8 cellular contexts compared by ENCODE assay signal in the genomic region with DNA sequence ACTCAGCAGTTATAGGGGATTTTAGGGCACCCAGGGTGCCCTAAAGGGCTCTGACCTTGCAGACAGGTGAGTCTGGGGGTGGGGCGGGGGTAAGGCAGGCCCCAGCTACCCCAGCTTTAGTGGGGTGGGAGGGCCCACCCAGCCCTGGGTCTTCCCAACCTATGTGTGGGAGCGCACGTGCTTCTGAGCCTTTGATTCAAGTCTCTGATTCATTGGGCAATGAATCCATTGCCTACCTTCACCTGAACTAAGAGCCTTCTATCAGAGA. TPM values are rescaled to one million over a fixed set of nuclear protein-coding genes. Genes with fewer than 3 reads are reported as not detected.
DNase-seq lines count a peak whose midpoint lies in the region; ATAC-seq, FAIRE-seq and TF ChIP-seq lines count a peak whose summit lies in the region.

No MANE protein-coding gene starts in this region.

- ATAC-seq in GM18498 (IDR thresholded peaks at IDR 0.05; ENCODE audit: unreplicated experiment) (no peak), HG03378 (IDR thresholded peaks at IDR 0.05; ENCODE audit: unreplicated experiment) (no peak)

- no peak for TF ChIP-seq CTCF in HEK293 (tag by site-specific recombination; IDR thresholded peaks at IDR 0.05)

- peak overlapping the region; percentile 89 for H3K4me3 Mint-ChIP-seq in activated T-helper 2 cell treated with anti-CD3 and anti-CD28 coated beads, Interferon-gamma antibody, Interleukin-2, Interleukin-4, amounts not matched to agents 10 μg/mL and 5 μg/mL and 100 μg/mL, durations not matched to agents 14 hours and 24 hours and 36 hours (ENCODE audit: low read depth)

- H3K36me3 ChIP-seq in HEK293 (ENCODE audit: control insufficient read depth in 2 of 2, insufficient read depth in 1 of 2, low read length in 2 of 2) (peaks cover 0 to 21% of the 10 kb centered on the region in 2 experiments; a peak in 1 of 3 replicates), small intestine (ENCODE audit: control insufficient read depth in 2 of 2, insufficient read depth in 2 of 2, low read length in 2 of 2) (peaks cover 3 to 10% of the 10 kb centered on the region in 2 donors)

- 6 to 44% (median 16%) methylated on average over 3 of the region's 3 CpGs for WGBS in small intestine, 3 donors

- no peaks in the 10 kb centered on the region for H3K9me3 Mint-ChIP-seq in activated T-helper 2 cell treated with anti-CD3 and anti-CD28 coated beads, Interferon-gamma antibody, Interleukin-2, Interleukin-4, amounts not matched to agents 10 μg/mL and 5 μg/mL and 100 μg/mL, durations not matched to agents 14 hours and 24 hours and 36 hours

- intact Hi-C loops in activated T-helper 2 cell treated with anti-CD3 and anti-CD28 coated beads, Interferon-gamma antibody, Interleukin-2, Interleukin-4, amounts not matched to agents 10 μg/mL and 5 μg/mL and 100 μg/mL, durations not matched to agents 14 hours and 24 hours and 36 hours (cut with micrococcal nuclease) = loop anchor here (1.0 kb wide), 2 partner anchors 49 to 75 kb away; a partner anchor contains a TSS
- intact Hi-C loops in head of caudate nucleus (cut with DNase I) = loop anchor here (2.0 to 10.0 kb wide), 2 partner anchors 46 to 72 kb away; no protein-coding TSS in a partner anchor

- H3K27me3 ChIP-seq in small intestine (ENCODE audit: control insufficient read depth in 2 of 2, insufficient read depth in 2 of 2, low read length in 2 of 2) = no peaks in the 10 kb centered on the region

- H3K9me3 ChIP-seq in HEK293 (ENCODE audit: control insufficient read depth, insufficient read depth, low read depth, low read length) (no peaks in the 10 kb centered on the region), small intestine (ENCODE audit: control insufficient read depth, low read depth) (no peaks in the 10 kb centered on the region)

- POLR2A ChIA-PET in HEK293 (lab: Yijun Ruan, JAX) = interaction anchor here (0.6 to 3.2 kb wide), 11 partner anchors 10 to 149 kb away, joined by 3 to 39 read pairs (median 4); a partner anchor contains a TSS

- H3K27ac ChIP-seq in HEK293 (ENCODE audit: extremely low read depth, low read depth, low read length) (peak overlapping the region; percentile 54; the same call in 1 of the 2 replicates), small intestine (ENCODE audit: low read depth in 1 of 2, low read length in 1 of 2) (peak overlapping the region; percentile 86 to 97)

- DNase-seq in activated T-helper 2 cell treated with anti-CD3 and anti-CD28 coated beads, Interferon-gamma antibody, Interleukin-2, Interleukin-4, amounts not matched to agents 10 μg/mL and 5 μg/mL and 100 μg/mL, durations not matched to agents 14 hours and 24 hours and 36 hours (ENCODE audit: low spot score) = no peak
- no peak for DNase-seq in small intestine
- DNase-seq in head of caudate nucleus = no peak
- DNase-seq in SW480 (ENCODE audit: low spot score) = no peak

- peaks cover 49% of the 10 kb centered on the region for H3K36me3 Mint-ChIP-seq in activated T-helper 2 cell treated with anti-CD3 and anti-CD28 coated beads, Interferon-gamma antibody, Interleukin-2, Interleukin-4, amounts not matched to agents 10 μg/mL and 5 μg/mL and 100 μg/mL, durations not matched to agents 14 hours and 24 hours and 36 hours (ENCODE audit: low read depth)

- FAIRE-seq in small intestine (lab: Jason Lieb, UNC) = no peak

- no peak overlapping the region for H3K27ac Mint-ChIP-seq in activated T-helper 2 cell treated with anti-CD3 and anti-CD28 coated beads, Interferon-gamma antibody, Interleukin-2, Interleukin-4, amounts not matched to agents 10 μg/mL and 5 μg/mL and 100 μg/mL, durations not matched to agents 14 hours and 24 hours and 36 hours

- CTCF ChIA-PET in HEK293 (lab: Yijun Ruan, JAX) = interaction anchor here (1.5 to 9.8 kb wide), 6 partner anchors 23 to 149 kb away, joined by 4 to 118 read pairs (median 10); no protein-coding TSS in a partner anchor

- H3K27me3 Mint-ChIP-seq in activated T-helper 2 cell treated with anti-CD3 and anti-CD28 coated beads, Interferon-gamma antibody, Interleukin-2, Interleukin-4, amounts not matched to agents 10 μg/mL and 5 μg/mL and 100 μg/mL, durations not matched to agents 14 hours and 24 hours and 36 hours (ENCODE audit: low read depth) = no peaks in the 10 kb centered on the region

- H3K4me1 ChIP-seq in HEK293 (ENCODE audit: control insufficient read depth, insufficient read depth, low read length) = peaks cover 25% of the 10 kb centered on the region
- peaks cover 0 to 7% of the 10 kb centered on the region in 2 donors for H3K4me1 ChIP-seq in small intestine (ENCODE audit: control insufficient read depth in 2 of 2, insufficient read depth in 1 of 2, low read depth in 1 of 2, low read length in 1 of 2)

- H3K4me1 Mint-ChIP-seq in activated T-helper 2 cell treated with anti-CD3 and anti-CD28 coated beads, Interferon-gamma antibody, Interleukin-2, Interleukin-4, amounts not matched to agents 10 μg/mL and 5 μg/mL and 100 μg/mL, durations not matched to agents 14 hours and 24 hours and 36 hours (ENCODE audit: low read depth) = peaks cover 47% of the 10 kb centered on the region

- H3K4me3 ChIP-seq in HEK293 (ENCODE audit: low read depth, low read length) = no peak overlapping the region
- peak overlapping the region; percentile 38 for H3K4me3 ChIP-seq in iPS-11a (ENCODE audit: low read depth, low read length)
- peak overlapping the region; percentile 63 to 78 for H3K4me3 ChIP-seq in small intestine (ENCODE audit: low read depth in 1 of 2, low read length in 2 of 2)

TF ChIP-seq in HEK293, 187 proteins besides CTCF, POLR2A, EP300 and RAD21:
- TF ChIP-seq, protein P1, sequence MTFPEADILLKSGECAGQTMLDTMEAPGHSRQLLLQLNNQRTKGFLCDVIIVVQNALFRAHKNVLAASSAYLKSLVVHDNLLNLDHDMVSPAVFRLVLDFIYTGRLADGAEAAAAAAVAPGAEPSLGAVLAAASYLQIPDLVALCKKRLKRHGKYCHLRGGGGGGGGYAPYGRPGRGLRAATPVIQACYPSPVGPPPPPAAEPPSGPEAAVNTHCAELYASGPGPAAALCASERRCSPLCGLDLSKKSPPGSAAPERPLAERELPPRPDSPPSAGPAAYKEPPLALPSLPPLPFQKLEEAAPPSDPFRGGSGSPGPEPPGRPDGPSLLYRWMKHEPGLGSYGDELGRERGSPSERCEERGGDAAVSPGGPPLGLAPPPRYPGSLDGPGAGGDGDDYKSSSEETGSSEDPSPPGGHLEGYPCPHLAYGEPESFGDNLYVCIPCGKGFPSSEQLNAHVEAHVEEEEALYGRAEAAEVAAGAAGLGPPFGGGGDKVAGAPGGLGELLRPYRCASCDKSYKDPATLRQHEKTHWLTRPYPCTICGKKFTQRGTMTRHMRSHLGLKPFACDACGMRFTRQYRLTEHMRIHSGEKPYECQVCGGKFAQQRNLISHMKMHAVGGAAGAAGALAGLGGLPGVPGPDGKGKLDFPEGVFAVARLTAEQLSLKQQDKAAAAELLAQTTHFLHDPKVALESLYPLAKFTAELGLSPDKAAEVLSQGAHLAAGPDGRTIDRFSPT (tag by site-specific recombination; IDR thresholded peaks at IDR 0.05) = no peak
- TF ChIP-seq HOXD13 (CRISPR knock-in tag; IDR thresholded peaks at IDR 0.05; ENCODE audit: borderline replicate concordance) (no peak), ZNF24 (tag by site-specific recombination; IDR thresholded peaks at IDR 0.05) (no peak), SP3 (tag by site-specific recombination; IDR thresholded peaks at IDR 0.05) (no peak), ZNF654 (tag by site-specific recombination; IDR thresholded peaks at IDR 0.05; ENCODE audit: low read depth) (no peak), ZNF629 (tag by site-specific recombination; IDR thresholded peaks at IDR 0.05) (no peak)

RNA-seq across cellular contexts. Expression of a gene that starts 0.9 kb away (rescaled TPM):
- total RNA-seq in activated T-helper 2 cell treated with anti-CD3 and anti-CD28 coated beads, Interferon-gamma antibody, Interleukin-2, Interleukin-4, amounts not matched to agents 10 μg/mL and 5 μg/mL and 100 μg/mL, durations not matched to agents 14 hours and 24 hours and 36 hours = 102 and 103 TPM in 2 replicates
- 100 to 1,000 TPM; 154 to 226 (median 169) TPM for polyA plus RNA-seq in small intestine
